In the genomic region with DNA sequence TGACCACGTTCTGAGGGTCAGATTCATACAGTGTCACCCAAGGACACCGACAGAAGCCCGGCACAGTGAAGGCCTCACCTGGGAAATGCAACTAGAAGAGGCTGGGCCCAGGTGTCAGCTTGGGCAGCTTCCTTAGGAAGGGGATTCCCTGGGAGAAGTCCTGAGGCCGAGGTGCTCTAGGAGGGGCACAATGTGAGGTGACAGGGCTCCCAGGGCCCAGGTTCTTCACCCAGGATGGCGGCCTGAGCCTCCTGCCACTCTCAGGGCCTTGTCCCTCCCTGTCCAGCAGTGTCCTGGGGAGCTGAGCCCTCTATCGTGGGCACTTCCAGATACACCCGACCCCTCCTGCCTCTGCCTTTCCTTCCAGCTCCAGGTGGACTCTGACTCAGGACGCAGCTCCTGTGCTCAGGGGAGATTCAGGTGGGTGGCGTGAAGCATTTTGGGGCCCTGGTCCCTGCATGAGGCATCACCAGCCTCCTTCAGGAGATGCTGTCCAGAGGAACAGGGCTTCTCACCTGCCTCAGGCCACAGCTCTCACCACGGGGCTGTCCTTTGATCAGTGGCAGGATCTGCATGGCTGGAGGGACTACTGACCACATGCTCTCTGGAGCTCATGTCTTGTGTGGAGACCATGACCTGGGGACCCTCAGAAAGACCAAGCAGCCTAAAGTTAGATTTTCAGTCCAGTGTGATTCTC, we compare ENCODE assay signal across 20 cellular contexts. TPM values are rescaled to one million over a fixed set of nuclear protein-coding genes. Genes with fewer than 3 reads are reported as not detected.
A peak's percentile ranks its signal among the peaks of the same experiment; 100 is the strongest.
DNase-seq lines count a peak whose midpoint lies in the region; ATAC-seq and TF ChIP-seq lines count a peak whose summit lies in the region.
"Had no signal": no experiment of that assay in that cellular context is flagged by ENCODE, and none has a peak within 500 bp of the region (broad histone marks: within the 10 kb centered on the region; RNA-seq: fewer than 3 reads in every experiment).

No MANE protein-coding gene starts in this region.

- TF ChIP-seq CTCF in WTC11 (IDR thresholded peaks at IDR 0.05), result peak; percentile 13; the same call in 1 of the 2 replicates
- TF ChIP-seq CTCF in omental fat pad (IDR thresholded peaks at IDR 0.05), result no peak

- H3K27ac Mint-ChIP-seq in WTC11, result no peak overlapping the region
- H3K27ac Mint-ChIP-seq: CD4-positive, alpha-beta T cell had no signal

- H3K27me3 Mint-ChIP-seq in WTC11 (ENCODE audit: low read depth), result peaks cover 99% of the 10 kb centered on the region
- H3K27me3 Mint-ChIP-seq: CD4-positive, alpha-beta T cell had no signal

- H3K4me1 Mint-ChIP-seq in WTC11, result no peaks in the 10 kb centered on the region

- DNase-seq in activated effector memory CD4-positive, alpha-beta T cell treated with anti-CD3 and anti-CD28 coated beads, Interleukin-2, amount 50 U/mL, for 16 hours, result peak; percentile 58
- DNase-seq in activated effector memory CD4-positive, alpha-beta T cell treated with Interleukin-2 at 50 U/mL for 16 hours, result no peak
- DNase-seq in WTC11 (ENCODE audit: low spot score) (no peak), mesenteric fat pad (ENCODE audit: low spot score) (peak; percentile 81), T-helper 2 cell (no peak), omental fat pad (ENCODE audit: low spot score) (no peak)
- DNase-seq: AML-193; CD4-positive, alpha-beta T cell; DMS79; GOT3; KG1; NCI-H1105; NCI-H1694 treated with DMSO at 0.1 percent for 48 hours; NCI-H446; NCI-H774; SHP77 had no signal

- no peaks in the 10 kb centered on the region for H3K36me3 Mint-ChIP-seq in WTC11

- CTCF ChIA-PET in WTC11 (lab: Charles Lee), result interaction anchor here (0.6 to 3.7 kb wide), 31 partner anchors 9 to 360 kb away, joined by 3 to 27 read pairs (median 4); no protein-coding TSS in a partner anchor

- POLR2A ChIA-PET in WTC11 (lab: Charles Lee), result no interaction called here

- H3K4me3 Mint-ChIP-seq in WTC11, result no peak overlapping the region
- H3K4me3 Mint-ChIP-seq: CD4-positive, alpha-beta T cell had no signal

- no peaks in the 10 kb centered on the region for H3K9me3 Mint-ChIP-seq in WTC11
- H3K9me3 Mint-ChIP-seq: CD4-positive, alpha-beta T cell had no signal

- ATAC-seq in WTC11, result no peak
- no peak for ATAC-seq in GM21737 (IDR thresholded peaks at IDR 0.05; ENCODE audit: unreplicated experiment)
- ATAC-seq in omental fat pad (ENCODE audit: low FRiP score), result no peak
- ATAC-seq in GM18868 (IDR thresholded peaks at IDR 0.05; ENCODE audit: unreplicated experiment), result no peak

TF ChIP-seq in WTC11, 78 proteins besides CTCF, POLR2A, EP300 and RAD21:
- TF ChIP-seq KAT7 (CRISPR knock-in tag; IDR thresholded peaks at IDR 0.05; ENCODE audit: borderline replicate concordance), result no peak
- TF ChIP-seq ELF4 (CRISPR knock-in tag; IDR thresholded peaks at IDR 0.05; ENCODE audit: low read depth), result no peak
- TF ChIP-seq ZNF423 (CRISPR knock-in tag; IDR thresholded peaks at IDR 0.05), result no peak
- TF ChIP-seq, protein P1, sequence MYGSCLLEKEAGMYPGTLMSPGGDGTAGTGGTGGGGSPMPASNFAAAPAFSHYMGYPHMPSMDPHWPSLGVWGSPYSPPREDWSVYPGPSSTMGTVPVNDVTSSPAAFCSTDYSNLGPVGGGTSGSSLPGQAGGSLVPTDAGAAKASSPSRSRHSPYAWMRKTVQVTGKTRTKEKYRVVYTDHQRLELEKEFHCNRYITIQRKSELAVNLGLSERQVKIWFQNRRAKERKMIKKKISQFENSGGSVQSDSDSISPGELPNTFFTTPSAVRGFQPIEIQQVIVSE (CRISPR knock-in tag; IDR thresholded peaks at IDR 0.05; ENCODE audit: borderline replicate concordance), result no peak
- no peak for TF ChIP-seq ETV6 (CRISPR knock-in tag; IDR thresholded peaks at IDR 0.05)

RNA-seq across cellular contexts. Expression of a gene that starts 58.6 kb away (rescaled TPM):
- total RNA-seq in WTC11 (2021) (not detected in 3 replicates), mesenteric fat pad (not detected), omental fat pad (not detected)
- total RNA-seq: Calu3; CD4-positive, alpha-beta T cell; MCF 10A had no signal

Comparison
In these comparisons a context has a peak if more than half of its experiments do, and no peak if none do; other contexts are left out.
1. DNase-seq: peak in activated effector memory CD4-positive, alpha-beta T cell treated with anti-CD3 and anti-CD28 coated beads, Interleukin-2, amount 50 U/mL, for 16 hours (single experiment) and mesenteric fat pad (single experiment); none in activated effector memory CD4-positive, alpha-beta T cell treated with Interleukin-2 at 50 U/mL for 16 hours (single experiment), WTC11 (single experiment), T-helper 2 cell (0 of 5) and omental fat pad (single experiment).